In genomic region chr14:105479438-105480164, GRCh38 we compare ENCODE assay signal across 10 cellular contexts. TPM values are rescaled to one million over a fixed set of nuclear protein-coding genes. Genes with fewer than 3 reads are reported as not detected.
A peak's percentile ranks its signal among the peaks of the same experiment; 100 is the strongest.
DNase-seq lines count a peak whose midpoint lies in the region; ATAC-seq and TF ChIP-seq lines count a peak whose summit lies in the region.
"Had no signal": no experiment of that assay in that cellular context is flagged by ENCODE, and none has a peak within 500 bp of the region (broad histone marks: within the 10 kb centered on the region; RNA-seq: fewer than 3 reads in every experiment).

No MANE protein-coding gene starts in this region.

- H3K36me3 ChIP-seq in mammary epithelial cell (ENCODE audit: insufficient read depth, low read length) (no peaks in the 10 kb centered on the region), thyroid gland (peaks cover 4 to 6% of the 10 kb centered on the region in 2 donors)
- H3K36me3 ChIP-seq: prostate gland had no signal

- no peak overlapping the region for H3K27ac ChIP-seq in mammary epithelial cell (ENCODE audit: insufficient read depth, low read depth, low read length)
- peak overlapping the region; percentile 100 for H3K27ac ChIP-seq in RWPE1
- peak overlapping the region in 2 of 3 donors; percentile 90 to 97 for H3K27ac ChIP-seq in thyroid gland

- H2AFZ ChIP-seq in mammary epithelial cell (ENCODE audit: low read depth, low read length): no peak overlapping the region

- no peak for ATAC-seq in HG03521 (IDR thresholded peaks at IDR 0.05; ENCODE audit: unreplicated experiment)
- no peak for ATAC-seq in GM19463 (IDR thresholded peaks at IDR 0.05; ENCODE audit: unreplicated experiment)

- H3K4me1 ChIP-seq in mammary epithelial cell (ENCODE audit: insufficient read depth, low read length) (peaks cover 61% of the 10 kb centered on the region), thyroid gland (peaks cover 57 to 68% of the 10 kb centered on the region in 2 donors)

- TF ChIP-seq CTCF in MCF 10A (IDR thresholded peaks at IDR 0.05; ENCODE audit: unreplicated experiment) (no peak), mammary epithelial cell (conservative IDR thresholded peaks at IDR 0.05 in 1 of 2, IDR thresholded peaks at IDR 0.05 in 1 of 2; ENCODE audit: extremely low read depth in 1 of 2, insufficient read depth in 1 of 2, low read depth in 1 of 2, low read length in 2 of 2) (no peak), RWPE1 (conservative IDR thresholded peaks at IDR 0.05; ENCODE audit: low read depth) (no peak), thyroid gland (IDR thresholded peaks at IDR 0.05) (no peak)

- dilution Hi-C loops in mammary epithelial cell (cut with HindIII; ENCODE audit: low sequenced_read_pairs): no loop called here

- H3K4me3 ChIP-seq in mammary epithelial cell (replicated peaks in 1 of 3; ENCODE audit: insufficient read depth in 1 of 3, low read depth in 2 of 3, low read length in 3 of 3) (no peak overlapping the region), iPS-18c (ENCODE audit: insufficient read depth, low read depth, low read length) (peak overlapping the region; percentile 24; the same call in 1 of the 2 replicates), thyroid gland (replicated peaks in 1 of 3) (no peak overlapping the region)
- H3K4me3 ChIP-seq: prostate gland had no signal

- H3K9ac ChIP-seq in mammary epithelial cell (ENCODE audit: insufficient read depth, low read length): no peak overlapping the region

- H4K20me1 ChIP-seq in mammary epithelial cell (ENCODE audit: insufficient read depth, low read length): no peaks in the 10 kb centered on the region

- in situ Hi-C loops in mammary epithelial cell (cut with MboI; ENCODE audit: low sequenced_read_pairs in 2 of 2): no loop called here

- no peak overlapping the region for H3K4me3 Mint-ChIP-seq in MCF 10A (ENCODE audit: unreplicated experiment)

- intact Hi-C loops in MCF 10A (cut with micrococcal nuclease): loop anchor here (2.0 kb wide), 1 partner anchor 49 kb away; no protein-coding TSS in a partner anchor
- intact Hi-C loops in mammary epithelial cell (cut with micrococcal nuclease): loop anchor here (2.0 to 5.0 kb wide), 3 partner anchors 49 to 457 kb away; partner anchors contain the start of genes BRF1 and CDCA4
- intact Hi-C loops in thyroid gland (cut with DNase I): loop anchor here (10.0 kb wide), 1 partner anchor 405 kb away; no protein-coding TSS in a partner anchor

- peaks cover 12% of the 10 kb centered on the region for H3K36me3 Mint-ChIP-seq in MCF 10A (ENCODE audit: insufficient read depth, unreplicated experiment)

- no peaks in the 10 kb centered on the region for H3K27me3 Mint-ChIP-seq in MCF 10A (ENCODE audit: insufficient read depth, unreplicated experiment)

- CTCF ChIA-PET in MCF 10A (lab: Yijun Ruan, JAX) (interaction anchor here (0.5 to 1.4 kb wide), 2 partner anchors 11 to 251 kb away, joined by 3 to 4 read pairs; no protein-coding TSS in a partner anchor), mammary epithelial cell (lab: Charles Lee; ENCODE audit: low non-redundant PET) (no interaction called here), RWPE1 (lab: Yijun Ruan, JAX) (no interaction called here)

- no peaks in the 10 kb centered on the region for H3K9me3 Mint-ChIP-seq in MCF 10A (ENCODE audit: unreplicated experiment)

- H3K79me2 ChIP-seq in mammary epithelial cell (ENCODE audit: insufficient read depth, low read length): peaks cover 16% of the 10 kb centered on the region

- WGBS in mammary epithelial cell (ENCODE audit: low coverage, missing lambda C conversion rate): 80% methylated on average over 16 of the region's 34 CpGs
- 77 to 81% methylated on average over 23 to 27 of the region's 34 CpGs for WGBS in thyroid gland, 2 donors

- H3K27ac Mint-ChIP-seq in MCF 10A (ENCODE audit: low read depth, unreplicated experiment): peak overlapping the region; percentile 99

- POLR2A ChIA-PET in MCF 10A (lab: Yijun Ruan, JAX) (interaction anchor here (2.5 kb wide), 1 partner anchor 10 kb away, joined by 30 read pairs; no protein-coding TSS in a partner anchor), RWPE1 (lab: Yijun Ruan, JAX; ENCODE audit: low non-redundant PET) (no interaction called here)

- H3K9me3 ChIP-seq in mammary epithelial cell (replicated peaks; ENCODE audit: insufficient read depth, low read length): no peaks in the 10 kb centered on the region
- no peaks in the 10 kb centered on the region for H3K9me3 ChIP-seq in iPS-18c (ENCODE audit: control insufficient read depth, insufficient read depth, low read length)
- no peaks in the 10 kb centered on the region for H3K9me3 ChIP-seq in thyroid gland
- H3K9me3 ChIP-seq: prostate gland had no signal

- DNase-seq in MCF 10A (ENCODE audit: unreplicated experiment) (no peak), mammary epithelial cell (no peak), RWPE1 (ENCODE audit: low spot score) (no peak), thyroid gland (no peak), NCI-H226 (no peak)
- DNase-seq: SW 1271 had no signal

- BruUV-seq in MCF 10A (replicated peaks; lab: Mats Ljungman, UMichigan): no TSS peak
- BruUV-seq in mammary epithelial cell (replicated peaks; lab: Mats Ljungman, UMichigan): no TSS peak

- H3K27me3 ChIP-seq in mammary epithelial cell (ENCODE audit: insufficient read depth, low read length) (no peaks in the 10 kb centered on the region), thyroid gland (no peaks in the 10 kb centered on the region)

- H3K4me1 Mint-ChIP-seq in MCF 10A (ENCODE audit: insufficient read depth, unreplicated experiment): peaks cover 23% of the 10 kb centered on the region

- TF ChIP-seq POLR2A in thyroid gland (IDR thresholded peaks at IDR 0.05): no peak

- no peak overlapping the region for H3K4me2 ChIP-seq in mammary epithelial cell (ENCODE audit: insufficient read depth, low read depth, low read length)

RNA-seq across cellular contexts. Expression of gene CRIP2, which starts 5.0 kb away (rescaled TPM):
- total RNA-seq in MCF 10A (2022) (31.1 and 50.5 TPM in 2 replicates), mammary epithelial cell (100 to 1,000 TPM in 1 of 2 donors, 10 to 100 TPM in 1; 97.7 to 103 TPM), thyroid gland (100 to 1,000 TPM; 101 to 160 (median 136) TPM)
- 120 TPM for polyA plus RNA-seq in mammary epithelial cell
- 52.5 TPM for polyA minus RNA-seq in mammary epithelial cell

RNA-seq across cellular contexts. Expression of gene CRIP1, which starts 7.1 kb away (rescaled TPM):
- total RNA-seq in MCF 10A (2022): not detected in 2 replicates
- under 1 TPM; 0.50 to 0.59 TPM for total RNA-seq in mammary epithelial cell
- 0.37 TPM for polyA plus RNA-seq in mammary epithelial cell
- not detected for polyA minus RNA-seq in mammary epithelial cell
- total RNA-seq in thyroid gland: 10 to 100 TPM in 3 of 4 donors, 1 to 10 TPM in 1; 6.0 to 30.8 (median 18.5) TPM

RNA-seq across cellular contexts. Expression of gene TEDC1, which starts 11.4 kb away (rescaled TPM):
- 11.2 and 17.6 TPM in 2 replicates for total RNA-seq in MCF 10A (2022)
- 10 to 100 TPM in 1 of 2 donors, 1 to 10 TPM in 1; 3.5 to 21.3 TPM for total RNA-seq in mammary epithelial cell
- polyA plus RNA-seq in mammary epithelial cell: 12.6 TPM
- 2.1 TPM for polyA minus RNA-seq in mammary epithelial cell
- total RNA-seq in thyroid gland: 10 to 100 TPM in 2 of 4 donors, 1 to 10 TPM in 2; 3.4 to 13.9 (median 8.5) TPM

RNA-seq across cellular contexts. Expression of gene TMEM121, which starts 46.8 kb away (rescaled TPM):
- total RNA-seq in MCF 10A (2022) (0.34 and 0.68 TPM in 2 replicates), mammary epithelial cell (1 to 10 TPM; 2.2 to 6.0 TPM), thyroid gland (10 to 100 TPM in 3 of 4 donors, 1 to 10 TPM in 1; 9.3 to 19.1 (median 15.2) TPM)
- polyA plus RNA-seq in mammary epithelial cell: 1.9 TPM
- polyA minus RNA-seq in mammary epithelial cell: not detected

RNA-seq across cellular contexts. Expression of gene MTA1, which starts 60.0 kb away (rescaled TPM):
- total RNA-seq in MCF 10A (2022): 154 and 166 TPM in 2 replicates
- 100 to 1,000 TPM in 1 of 2 donors, 10 to 100 TPM in 1; 52.3 to 120 TPM for total RNA-seq in mammary epithelial cell
- polyA plus RNA-seq in mammary epithelial cell: 50.7 TPM
- 54.0 TPM for polyA minus RNA-seq in mammary epithelial cell
- 100 to 1,000 TPM in 2 of 4 donors, 10 to 100 TPM in 2; 66.2 to 111 (median 90.0) TPM for total RNA-seq in thyroid gland
